Comparison of ENCODE assay signal across 9 cellular contexts in genomic region chr15:57375827-57376694, GRCh38. TPM values are rescaled to one million over a fixed set of nuclear protein-coding genes. Genes with fewer than 3 reads are reported as not detected.
A peak's percentile ranks its signal among the peaks of the same experiment; 100 is the strongest.
DNase-seq lines count a peak whose midpoint lies in the region; ATAC-seq and TF ChIP-seq lines count a peak whose summit lies in the region.
"Had no signal": no experiment of that assay in that cellular context is flagged by ENCODE, and none has a peak within 500 bp of the region (broad histone marks: within the 10 kb centered on the region; RNA-seq: fewer than 3 reads in every experiment).

Gene CGNL1 (plus strand): TSS chr15:57376505. CDS start chr15:57438000, 61,495 bp downstream.

- no peak within 1 kb of the TSS for H2BK5ac ChIP-seq in trophoblast cell (ENCODE audit: low read depth, low read length, poor library complexity)

- no CpG with 5 or more reads among the region's 76 CpGs for WGBS in trophoblast cell (ENCODE audit: extremely low coverage, insufficient coverage, insufficient read length)

- H3K4me2 ChIP-seq in trophoblast cell (ENCODE audit: low read length) (peak within 1 kb of the TSS; percentile 95), Karpas-422 (ENCODE audit: low read depth, low read length, poor library complexity, severe bottlenecking) (no peak within 1 kb of the TSS)

- no peak within 1 kb of the TSS for H3K4ac ChIP-seq in trophoblast cell (ENCODE audit: low read depth, low read length)

- H4K91ac ChIP-seq in trophoblast cell (ENCODE audit: low read depth, low read length), result peak within 1 kb of the TSS; percentile 31

- no peaks in the 10 kb centered on the region for H3K36me3 Mint-ChIP-seq in activated T-helper 1 cell treated with anti-CD3 and anti-CD28 coated beads, Interleukin-12 subunit alpha, Interleukin-12 subunit beta, Interleukin-2, Interleukin-4 antibody, amounts not matched to agents 30 ng/mL and 10 ng/mL and 1 ng/mL, durations not matched to agents 14 hours and 24 hours and 36 hours (ENCODE audit: low read depth)

- H2AFZ ChIP-seq in trophoblast cell (ENCODE audit: insufficient read depth, low read length, poor library complexity), result peak within 1 kb of the TSS; percentile 0
- H2AFZ ChIP-seq in Karpas-422 (ENCODE audit: low read length), result no peak within 1 kb of the TSS

- peak within 1 kb of the TSS; percentile 97 for H3K4me3 ChIP-seq in cardiac muscle cell
- H3K4me3 ChIP-seq in trophoblast cell (ENCODE audit: low read depth, low read length), result peak within 1 kb of the TSS; percentile 87
- no peak within 1 kb of the TSS for H3K4me3 ChIP-seq in Karpas-422 (ENCODE audit: low read length)

- no peak for ATAC-seq in HG03108 (IDR thresholded peaks at IDR 0.05; ENCODE audit: unreplicated experiment)

- H3K18ac ChIP-seq in trophoblast cell (ENCODE audit: low read length), result peak within 1 kb of the TSS; percentile 43

- H3K9ac ChIP-seq in trophoblast cell (ENCODE audit: low read length), result peak within 1 kb of the TSS; percentile 78
- no peak within 1 kb of the TSS for H3K9ac ChIP-seq in Karpas-422 (ENCODE audit: low read length)

- peak within 1 kb of the TSS; percentile 9 for H2BK120ac ChIP-seq in trophoblast cell (ENCODE audit: insufficient read depth, low read length, poor library complexity)

- peak within 1 kb of the TSS; percentile 81 for H4K8ac ChIP-seq in trophoblast cell (ENCODE audit: low read depth, low read length)

- H3K4me3 Mint-ChIP-seq in activated T-helper 1 cell treated with anti-CD3 and anti-CD28 coated beads, Interleukin-12 subunit alpha, Interleukin-12 subunit beta, Interleukin-2, Interleukin-4 antibody, amounts not matched to agents 30 ng/mL and 10 ng/mL and 1 ng/mL, durations not matched to agents 14 hours and 24 hours and 36 hours, result peak within 1 kb of the TSS; percentile 19

- peaks cover 5% of the 10 kb centered on the region for H3K79me1 ChIP-seq in trophoblast cell (ENCODE audit: low read length)

- H3K27ac ChIP-seq in cardiac muscle cell (peak within 1 kb of the TSS; percentile 82), trophoblast cell (ENCODE audit: low read depth, low read length) (no peak within 1 kb of the TSS), Karpas-422 (ENCODE audit: low read length) (no peak within 1 kb of the TSS)

- H3K4me1 Mint-ChIP-seq in activated T-helper 1 cell treated with anti-CD3 and anti-CD28 coated beads, Interleukin-12 subunit alpha, Interleukin-12 subunit beta, Interleukin-2, Interleukin-4 antibody, amounts not matched to agents 30 ng/mL and 10 ng/mL and 1 ng/mL, durations not matched to agents 14 hours and 24 hours and 36 hours (ENCODE audit: low read depth), result no peaks in the 10 kb centered on the region

- H3K14ac ChIP-seq in trophoblast cell (ENCODE audit: low read length), result peak within 1 kb of the TSS; percentile 38

- peaks cover 46% of the 10 kb centered on the region for H3K27me3 Mint-ChIP-seq in activated T-helper 1 cell treated with anti-CD3 and anti-CD28 coated beads, Interleukin-12 subunit alpha, Interleukin-12 subunit beta, Interleukin-2, Interleukin-4 antibody, amounts not matched to agents 30 ng/mL and 10 ng/mL and 1 ng/mL, durations not matched to agents 14 hours and 24 hours and 36 hours (ENCODE audit: insufficient read depth)

- H3K9me2 ChIP-seq in Karpas-422 (replicated peaks; ENCODE audit: insufficient read depth, low read length), result no peaks in the 10 kb centered on the region

- H3K4me1 ChIP-seq in cardiac muscle cell (ENCODE audit: low read depth), result peaks cover 23% of the 10 kb centered on the region
- H3K4me1 ChIP-seq in trophoblast cell (ENCODE audit: control insufficient read depth in 1 of 2, insufficient read depth in 2 of 2, low read length in 2 of 2), result no peaks in the 10 kb centered on the region
- no peaks in the 10 kb centered on the region for H3K4me1 ChIP-seq in Karpas-422 (ENCODE audit: low read length)

- DNase-seq in NCI-H510A (lab: John Stamatoyannopoulos, UW), result peak; percentile 38
- DNase-seq in NCI-H510A treated with DMSO at 0.1 percent for 48 hours (lab: John Stamatoyannopoulos, UW), result no peak
- no peak for DNase-seq in activated T-helper 1 cell treated with anti-CD3 and anti-CD28 coated beads, Interleukin-12 subunit alpha, Interleukin-12 subunit beta, Interleukin-2, Interleukin-4 antibody, amounts not matched to agents 30 ng/mL and 10 ng/mL and 1 ng/mL, durations not matched to agents 14 hours and 24 hours and 36 hours (ENCODE audit: low spot score)
- DNase-seq in cardiac muscle cell (ENCODE audit: low read depth in 1 of 2, low spot score in 1 of 2), result peak; percentile 62 to 85
- DNase-seq in trophoblast cell, result peak; percentile 37 to 72
- DNase-seq in NCI-H2081 treated with DMSO at 0.1 percent for 48 hours (lab: John Stamatoyannopoulos, UW), result no peak
- no peak for DNase-seq in Karpas-422
- DNase-seq: DND-41 had no signal

- peak within 1 kb of the TSS; percentile 14 for H4K12ac ChIP-seq in trophoblast cell (ENCODE audit: low read depth, low read length)

- H3K79me2 ChIP-seq in trophoblast cell (ENCODE audit: control insufficient read depth, insufficient read depth, low read length, poor library complexity) (peaks cover 1% of the 10 kb centered on the region), Karpas-422 (ENCODE audit: low read length) (no peaks in the 10 kb centered on the region)

- H3K27ac Mint-ChIP-seq in activated T-helper 1 cell treated with anti-CD3 and anti-CD28 coated beads, Interleukin-12 subunit alpha, Interleukin-12 subunit beta, Interleukin-2, Interleukin-4 antibody, amounts not matched to agents 30 ng/mL and 10 ng/mL and 1 ng/mL, durations not matched to agents 14 hours and 24 hours and 36 hours, result no peak within 1 kb of the TSS

- TF ChIP-seq CTCF in cardiac muscle cell (IDR thresholded peaks at IDR 0.05; ENCODE audit: low read depth, low read length), result no peak

- H3K27me3 ChIP-seq in cardiac muscle cell, result no peaks in the 10 kb centered on the region
- H3K27me3 ChIP-seq in trophoblast cell (ENCODE audit: insufficient read depth, low read length), result no peaks in the 10 kb centered on the region
- H3K27me3 ChIP-seq in Karpas-422 (ENCODE audit: low read length), result no peaks in the 10 kb centered on the region

- no peaks in the 10 kb centered on the region for H3K9me3 ChIP-seq in cardiac muscle cell (ENCODE audit: low read depth)
- H3K9me3 ChIP-seq in trophoblast cell (ENCODE audit: insufficient read depth, low read depth, low read length), result no peaks in the 10 kb centered on the region
- no peaks in the 10 kb centered on the region for H3K9me3 ChIP-seq in Karpas-422 (ENCODE audit: low read length)

- H4K20me1 ChIP-seq in Karpas-422 (ENCODE audit: insufficient read depth, low read depth, low read length), result no peaks in the 10 kb centered on the region

- H3K23ac ChIP-seq in trophoblast cell (ENCODE audit: low read length), result peak within 1 kb of the TSS; percentile 24

- no peaks in the 10 kb centered on the region for H3K9me3 Mint-ChIP-seq in activated T-helper 1 cell treated with anti-CD3 and anti-CD28 coated beads, Interleukin-12 subunit alpha, Interleukin-12 subunit beta, Interleukin-2, Interleukin-4 antibody, amounts not matched to agents 30 ng/mL and 10 ng/mL and 1 ng/mL, durations not matched to agents 14 hours and 24 hours and 36 hours

- no peak within 1 kb of the TSS for H2AK5ac ChIP-seq in trophoblast cell (ENCODE audit: low read length)

- peak within 1 kb of the TSS; percentile 12 for H2BK12ac ChIP-seq in trophoblast cell (ENCODE audit: low read length)

- intact Hi-C loops in activated T-helper 1 cell treated with anti-CD3 and anti-CD28 coated beads, Interleukin-12 subunit alpha, Interleukin-12 subunit beta, Interleukin-2, Interleukin-4 antibody, amounts not matched to agents 30 ng/mL and 10 ng/mL and 1 ng/mL, durations not matched to agents 14 hours and 24 hours and 36 hours (cut with micrococcal nuclease), result no loop called here

- no peaks in the 10 kb centered on the region for H3K36me3 ChIP-seq in cardiac muscle cell
- H3K36me3 ChIP-seq in trophoblast cell (ENCODE audit: control insufficient read depth in 1 of 2, insufficient read depth in 2 of 2, low read length in 2 of 2), result no peaks in the 10 kb centered on the region
- H3K36me3 ChIP-seq in Karpas-422 (ENCODE audit: insufficient read depth, low read length), result no peaks in the 10 kb centered on the region

RNA-seq across cellular contexts. Expression of gene CGNL1, which starts in this region (rescaled TPM):
- not detected in 2 replicates for total RNA-seq in activated T-helper 1 cell treated with anti-CD3 and anti-CD28 coated beads, Interleukin-12 subunit alpha, Interleukin-12 subunit beta, Interleukin-2, Interleukin-4 antibody, amounts not matched to agents 30 ng/mL and 10 ng/mL and 1 ng/mL, durations not matched to agents 14 hours and 24 hours and 36 hours
- 97.4 and 134 TPM in 2 replicates for total RNA-seq in cardiac muscle cell
- polyA plus RNA-seq in cardiac muscle cell, result 62.9 and 75.4 TPM in 2 replicates
- polyA plus RNA-seq in trophoblast cell (2013), result 9.6 and 10.1 TPM in 2 replicates
- total RNA-seq in Karpas-422 (2014; rRNA removed; shearing (Covaris generic); ENCODE audit: low replicate concordance), result not detected in 2 replicates

Comparison
In these comparisons a context has a peak if more than half of its experiments do, and no peak if none do; other contexts are left out.
1. RNA of gene CGNL1 (total RNA-seq): 97.4 to 134 TPM in cardiac muscle cell; not detected in activated T-helper 1 cell treated with anti-CD3 and anti-CD28 coated beads, Interleukin-12 subunit alpha, Interleukin-12 subunit beta, Interleukin-2, Interleukin-4 antibody, amounts not matched to agents 30 ng/mL and 10 ng/mL and 1 ng/mL, durations not matched to agents 14 hours and 24 hours and 36 hours and not detected in Karpas-422; every median in the first group is over 10 times any median in the second.
2. DNase-seq: peak in NCI-H510A (single experiment), cardiac muscle cell (2 of 2) and trophoblast cell (2 of 2); none in NCI-H510A treated with DMSO at 0.1 percent for 48 hours (single experiment), activated T-helper 1 cell treated with anti-CD3 and anti-CD28 coated beads, Interleukin-12 subunit alpha, Interleukin-12 subunit beta, Interleukin-2, Interleukin-4 antibody, amounts not matched to agents 30 ng/mL and 10 ng/mL and 1 ng/mL, durations not matched to agents 14 hours and 24 hours and 36 hours (single experiment), NCI-H2081 treated with DMSO at 0.1 percent for 48 hours (single experiment) and Karpas-422 (single experiment).